In the genomic region with DNA sequence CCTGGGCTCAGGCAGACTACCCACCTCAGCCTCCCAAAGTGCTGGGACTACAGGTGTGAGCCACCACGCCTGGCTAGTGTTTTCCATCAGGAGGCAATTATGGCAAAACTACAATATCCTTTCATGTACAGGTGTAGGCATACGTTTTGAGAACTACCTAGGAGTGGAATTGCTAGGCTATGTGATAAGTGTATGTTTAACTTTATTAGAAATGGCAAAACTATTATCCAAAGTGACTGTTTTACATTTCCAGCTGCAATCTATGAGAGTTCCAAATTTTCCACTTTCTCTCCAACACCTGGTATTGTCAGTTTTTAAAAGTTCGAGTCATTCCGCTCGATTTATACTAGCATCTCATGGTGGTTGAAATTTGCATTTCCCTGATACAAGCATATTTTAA, we compare ENCODE assay signal across 34 cellular contexts.
"Had no signal": no experiment of that assay in that cellular context is flagged by ENCODE, and none has a peak within 500 bp of the region (broad histone marks: within the 10 kb centered on the region; RNA-seq: fewer than 3 reads in every experiment).

No MANE protein-coding gene starts in this region.

- H3K9me3 ChIP-seq: MG63 had no signal

- H3K4me3 ChIP-seq: MG63 had no signal

- DNase-seq: Karpas-422, Kasumi-1, MG63, MM.1S, MV-4-11, NCI-H1048, NCI-H1092, NCI-H1092 treated with DMSO at 0.1 percent for 48 hours, NCI-H1105, NCI-H1105 treated with DMSO at 0.1 percent for 48 hours, NCI-H1417, NCI-H1417 treated with DMSO at 0.1 percent for 48 hours, NCI-H1436, NCI-H1436 treated with DMSO at 0.1 percent for 48 hours, NCI-H146, NCI-H1694, NCI-H1694 treated with DMSO at 0.1 percent for 48 hours, NCI-H187, NCI-H187 treated with DMSO at 0.1 percent for 48 hours, NCI-H1930, NCI-H2029, NCI-H2029 treated with DMSO at 0.1 percent for 48 hours, NCI-H2081, NCI-H2081 treated with DMSO at 0.1 percent for 48 hours, NCI-H2107, NCI-H2171, NCI-H2171 treated with DMSO at 0.1 percent for 48 hours, NCI-H2227 treated with DMSO at 0.1 percent for 48 hours, NCI-H226, NCI-H345, NCI-H446, NCI-H446 treated with DMSO at 0.1 percent for 48 hours, NCI-H510A, NCI-H510A treated with DMSO at 0.1 percent for 48 hours had no signal
